In genomic region chr17:82372591-82373452, GRCh38 we compare ENCODE assay signal across 1 cellular context.
TF ChIP-seq lines count a peak whose summit lies in the region.

No MANE protein-coding gene starts in this region.

TF ChIP-seq in HepG2, 621 proteins besides CTCF, POLR2A, EP300 and RAD21 (continued from another document):
- no peak for TF ChIP-seq AGO2 (optimal IDR thresholded peaks at IDR 0.05; ENCODE audit: low read depth, low read length)
- TF ChIP-seq ZFY (CRISPR knock-in tag; IDR thresholded peaks at IDR 0.05), result no peak; the same call in 1 of the 2 replicates
